18 cellular contexts compared by ENCODE assay signal in the genomic region with DNA sequence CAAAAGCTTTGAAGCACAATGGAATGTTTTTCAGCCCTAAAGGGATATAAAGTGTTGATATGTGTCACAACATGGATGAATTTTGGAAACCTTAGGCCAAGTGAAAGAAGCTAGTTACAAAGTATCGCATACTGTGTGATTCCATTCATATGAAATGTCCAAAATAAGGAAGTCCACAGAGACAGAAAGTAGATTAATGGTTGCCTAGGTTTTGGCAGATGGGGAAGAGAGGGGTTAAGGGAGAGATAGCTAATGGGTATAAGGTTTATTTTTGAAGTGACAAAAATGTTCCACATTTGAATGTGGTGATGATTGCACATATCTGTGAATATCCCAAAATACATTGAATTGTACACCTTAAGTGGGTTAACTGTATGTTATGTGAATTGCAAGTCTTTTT.
"Had no signal": no experiment of that assay in that cellular context is flagged by ENCODE, and none has a peak within 500 bp of the region (broad histone marks: within the 10 kb centered on the region; RNA-seq: fewer than 3 reads in every experiment).

No MANE protein-coding gene starts in this region.

- H3K27me3 ChIP-seq: body of pancreas, colonic mucosa, esophagus muscularis mucosa, neutrophil, thyroid gland had no signal

- H3K27ac ChIP-seq: body of pancreas, colonic mucosa, esophagus muscularis mucosa, neutrophil, thyroid gland, WERI-Rb-1 had no signal

- H3K9me3 ChIP-seq: body of pancreas, colonic mucosa, esophagus muscularis mucosa, neutrophil, thyroid gland had no signal

- H3K4me3 ChIP-seq: body of pancreas, colonic mucosa, esophagus muscularis mucosa, thyroid gland had no signal

- FAIRE-seq: keratinocyte had no signal

- ATAC-seq: activated naive CD4-positive, alpha-beta T cell treated with anti-CD3 and anti-CD28 coated beads, Interleukin-2, amount 50 U/mL, for 72 hours; body of pancreas; left lobe of liver; natural killer cell; stimulated activated effector memory CD8-positive, alpha-beta T cell treated with anti-CD3 and anti-CD28 coated beads, Interleukin-12 subunit alpha, Interleukin-12 subunit beta, amount 100 ng/mL, for 72 hours had no signal

- H3K36me3 ChIP-seq: colonic mucosa had no signal

- H3K4me1 ChIP-seq: body of pancreas, colonic mucosa, thyroid gland had no signal

- DNase-seq: activated CD4-positive, alpha-beta T cell treated with anti-CD3 and anti-CD28 coated beads, Interleukin-2, amount 50 U/mL, for 48 hours; activated effector memory CD4-positive, alpha-beta T cell treated with anti-CD3 and anti-CD28 coated beads, Interleukin-2, amount 50 U/mL, for 16 hours; activated T-cell treated with anti-CD3 and anti-CD28 coated beads, Interleukin-2, amount 50 U/mL, for 24 hours; amygdala; body of pancreas; central memory CD4-positive, alpha-beta T cell; colonic mucosa; hippocampal formation; natural killer cell; retina; thyroid gland; WERI-Rb-1 had no signal
